ENCODE assay signal across 9 cellular contexts in genomic region chr9:124222918-124223720, GRCh38. TPM values are rescaled to one million over a fixed set of nuclear protein-coding genes. Genes with fewer than 3 reads are reported as not detected.
A peak's percentile ranks its signal among the peaks of the same experiment; 100 is the strongest.
DNase-seq lines count a peak whose midpoint lies in the region; ATAC-seq lines count a peak whose summit lies in the region.
"Had no signal": no experiment of that assay in that cellular context is flagged by ENCODE, and none has a peak within 500 bp of the region (broad histone marks: within the 10 kb centered on the region; RNA-seq: fewer than 3 reads in every experiment).

No MANE protein-coding gene starts in this region.

- H3K4me1 ChIP-seq in adipocyte (ENCODE audit: control insufficient read depth, insufficient read depth, low read length) = peaks cover 31% of the 10 kb centered on the region

- ATAC-seq in left lobe of liver (peak; percentile 71), GM18868 (IDR thresholded peaks at IDR 0.05; ENCODE audit: unreplicated experiment) (no peak)

- H3K9me3 ChIP-seq in adipocyte (ENCODE audit: control insufficient read depth, low read length) = no peaks in the 10 kb centered on the region
- H3K9me3 ChIP-seq: ascending aorta had no signal

- no peak overlapping the region for H3K4me3 ChIP-seq in adipocyte (ENCODE audit: low read length)
- H3K4me3 ChIP-seq: ascending aorta had no signal

- no peaks in the 10 kb centered on the region for H3K27me3 ChIP-seq in adipocyte (replicated peaks; ENCODE audit: control insufficient read depth, insufficient read depth, low read length)

- in situ Hi-C loops in KBM-7 (cut with MboI; ENCODE audit: low pct_unique_long_range_greater_than_20kb, low sequenced_read_pairs) = no loop called here

- no peak overlapping the region for H3K9ac ChIP-seq in adipocyte (ENCODE audit: low read length)

- no peaks in the 10 kb centered on the region for H3K36me3 ChIP-seq in adipocyte (ENCODE audit: control insufficient read depth, insufficient read depth, low read length, severe bottlenecking)
- H3K36me3 ChIP-seq: ascending aorta had no signal

- DNase-seq in A172 (ENCODE audit: low spot score) = peak; percentile 48
- peak; percentile 82 for DNase-seq in KBM-7
- DNase-seq in adipocyte (ENCODE audit: low read depth) = peak; percentile 50
- DNase-seq in left lobe of liver (ENCODE audit: low spot score) = peak; percentile 98
- DNase-seq in cerebellar nuclear complex (lab: John Stamatoyannopoulos, UW) = no peak
- DNase-seq in NCI-H187 treated with DMSO at 0.1 percent for 48 hours (lab: John Stamatoyannopoulos, UW) = no peak
- no peak for DNase-seq in activated naive CD4-positive, alpha-beta T cell treated with Interleukin-2 at 50 U/mL for 16 hours

RNA-seq across cellular contexts. Expression of gene NEK6, which starts 34.6 kb away (rescaled TPM):
- total RNA-seq in A172 (2014; rRNA removed; shearing (Covaris generic)) = 33.3 and 35.6 TPM in 2 replicates
- total RNA-seq in left lobe of liver = 84.5 TPM

Comparison
In these comparisons a context has a peak if more than half of its experiments do, and no peak if none do; other contexts are left out.
1. DNase-seq: peak in A172 (single experiment), KBM-7 (single experiment), adipocyte (single experiment) and left lobe of liver (single experiment); none in cerebellar nuclear complex (0 of 2), NCI-H187 treated with DMSO at 0.1 percent for 48 hours (single experiment) and activated naive CD4-positive, alpha-beta T cell treated with Interleukin-2 at 50 U/mL for 16 hours (single experiment).